ENCODE assay signal across 18 cellular contexts in genomic region chr6:34875292-34876213, GRCh38.
"Had no signal": no experiment of that assay in that cellular context is flagged by ENCODE, and none has a peak within 500 bp of the region (broad histone marks: within the 10 kb centered on the region; RNA-seq: fewer than 3 reads in every experiment).

No MANE protein-coding gene starts in this region.

- H3K36me3 Mint-ChIP-seq: natural killer cell had no signal

- DNase-seq: activated CD4-positive, alpha-beta T cell treated with anti-CD3 and anti-CD28 coated beads, Interleukin-2, amount 50 U/mL, for 1 hour; activated CD4-positive, CD25-positive, alpha-beta regulatory T cell; activated CD8-positive, alpha-beta memory T cell treated with anti-CD3 and anti-CD28 coated beads, Interleukin-2, amount 10 ng/mL, durations not matched to agents 7 days and 5 days; effector memory CD8-positive, alpha-beta T cell; erythroblast; left cardiac atrium; natural killer cell; occipital lobe; psoas muscle; right lobe of liver; stimulated activated naive CD4-positive, alpha-beta T cell; substantia nigra; T-helper 2 cell had no signal

- H3K4me3 ChIP-seq: lung, psoas muscle, right lobe of liver had no signal

- H3K9me3 ChIP-seq: psoas muscle, right lobe of liver had no signal

- FAIRE-seq: TTC549 had no signal

- H3K4me1 Mint-ChIP-seq: natural killer cell had no signal

- H3K27ac ChIP-seq: psoas muscle, right lobe of liver had no signal

- H3K4me1 ChIP-seq: psoas muscle had no signal

- H3K9me3 Mint-ChIP-seq: central memory CD8-positive, alpha-beta T cell; dendritic cell treated with granulocyte-macrophage colony-stimulating factor and Interleukin-4, amounts not matched to agents 40 ng/mL and 50 ng/mL, for 4 days; effector memory CD8-positive, alpha-beta T cell; natural killer cell; type B pancreatic cell had no signal

- H3K27me3 ChIP-seq: right lobe of liver had no signal

- H3K27ac Mint-ChIP-seq: activated CD8-positive, alpha-beta memory T cell treated with anti-CD3 and anti-CD28 coated beads, Interleukin-2, amount 10 ng/mL, durations not matched to agents 7 days and 5 days; dendritic cell treated with granulocyte-macrophage colony-stimulating factor and Interleukin-4, amounts not matched to agents 40 ng/mL and 50 ng/mL, for 4 days; effector memory CD8-positive, alpha-beta T cell had no signal

- H3K27me3 Mint-ChIP-seq: activated CD8-positive, alpha-beta memory T cell treated with anti-CD3 and anti-CD28 coated beads, Interleukin-2, amount 10 ng/mL, durations not matched to agents 7 days and 5 days; central memory CD8-positive, alpha-beta T cell; dendritic cell treated with granulocyte-macrophage colony-stimulating factor and Interleukin-4, amounts not matched to agents 40 ng/mL and 50 ng/mL, for 4 days; effector memory CD8-positive, alpha-beta T cell; type B pancreatic cell had no signal

- H3K4me3 Mint-ChIP-seq: activated CD8-positive, alpha-beta memory T cell treated with anti-CD3 and anti-CD28 coated beads, Interleukin-2, amount 10 ng/mL, durations not matched to agents 7 days and 5 days; central memory CD8-positive, alpha-beta T cell; dendritic cell treated with granulocyte-macrophage colony-stimulating factor and Interleukin-4, amounts not matched to agents 40 ng/mL and 50 ng/mL, for 4 days; effector memory CD8-positive, alpha-beta T cell; natural killer cell; type B pancreatic cell had no signal

- ATAC-seq: activated CD8-positive, alpha-beta memory T cell treated with anti-CD3 and anti-CD28 coated beads, Interleukin-2, amount 10 ng/mL, durations not matched to agents 7 days and 5 days; effector memory CD8-positive, alpha-beta T cell; left cardiac atrium; natural killer cell; psoas muscle had no signal
